ENCODE assay signal across 1 cellular context in genomic region chr19:14363203-14364097, GRCh38.
TF ChIP-seq lines count a peak whose summit lies in the region.

No MANE protein-coding gene starts in this region.

TF ChIP-seq in K562, 482 proteins besides CTCF, POLR2A, EP300 and RAD21 (continued from another document and continues in another):
- peak; percentile 39; the same call in 1 of the 2 replicates for TF ChIP-seq ZBTB26 (CRISPR knock-in tag; IDR thresholded peaks at IDR 0.05)
- TF ChIP-seq ZNF398 (CRISPR knock-in tag; IDR thresholded peaks at IDR 0.05) = no peak
- no peak for TF ChIP-seq SIRT6 (IDR thresholded peaks at IDR 0.05; ENCODE audit: low read depth, low read length)
- no peak for TF ChIP-seq RBM22 (IDR thresholded peaks at IDR 0.05; ENCODE audit: low read depth, low read length, poor library complexity, severe bottlenecking)
- no peak for TF ChIP-seq KDM2B (CRISPR knock-in tag; IDR thresholded peaks at IDR 0.05)
- TF ChIP-seq ZNF384 (IDR thresholded peaks at IDR 0.05; ENCODE audit: low read depth, low read length) = no peak; the same call in 1 of the 2 replicates
- TF ChIP-seq ZNF23 (CRISPR knock-in tag; IDR thresholded peaks at IDR 0.05) = no peak
- no peak for TF ChIP-seq ZNF232 (CRISPR knock-in tag; IDR thresholded peaks at IDR 0.05)
- TF ChIP-seq LEF1 (IDR thresholded peaks at IDR 0.05) = peak; percentile 90
- TF ChIP-seq, protein P1, sequence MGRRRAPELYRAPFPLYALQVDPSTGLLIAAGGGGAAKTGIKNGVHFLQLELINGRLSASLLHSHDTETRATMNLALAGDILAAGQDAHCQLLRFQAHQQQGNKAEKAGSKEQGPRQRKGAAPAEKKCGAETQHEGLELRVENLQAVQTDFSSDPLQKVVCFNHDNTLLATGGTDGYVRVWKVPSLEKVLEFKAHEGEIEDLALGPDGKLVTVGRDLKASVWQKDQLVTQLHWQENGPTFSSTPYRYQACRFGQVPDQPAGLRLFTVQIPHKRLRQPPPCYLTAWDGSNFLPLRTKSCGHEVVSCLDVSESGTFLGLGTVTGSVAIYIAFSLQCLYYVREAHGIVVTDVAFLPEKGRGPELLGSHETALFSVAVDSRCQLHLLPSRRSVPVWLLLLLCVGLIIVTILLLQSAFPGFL (CRISPR knock-in tag; IDR thresholded peaks at IDR 0.05) = no peak
- no peak for TF ChIP-seq TAF15 (IDR thresholded peaks at IDR 0.05; ENCODE audit: low read depth, low read length)
- TF ChIP-seq DNMT1 (IDR thresholded peaks at IDR 0.05) = no peak
- TF ChIP-seq ZNF75A (CRISPR knock-in tag; IDR thresholded peaks at IDR 0.05) = no peak
- peak in 1 of 2 experiments; percentile 70; a peak in 2 of 4 replicates for TF ChIP-seq HDAC1 (IDR thresholded peaks at IDR 0.05)
- TF ChIP-seq ZNF3 (CRISPR knock-in tag; IDR thresholded peaks at IDR 0.05) = no peak
- TF ChIP-seq MYC (IDR thresholded peaks at IDR 0.05; ENCODE audit: low read depth, low read length) = peak; percentile 49; the same call in 1 of the 2 replicates
- no peak for TF ChIP-seq MYC (CRISPR knock-in tag; IDR thresholded peaks at IDR 0.05; ENCODE audit: borderline replicate concordance, low read depth)
- TF ChIP-seq ZNF175 (CRISPR knock-in tag; IDR thresholded peaks at IDR 0.05; ENCODE audit: low read depth) = peak; percentile 31; the same call in 1 of the 2 replicates
- TF ChIP-seq HDAC2 (IDR thresholded peaks at IDR 0.05) = peak; percentile 70; the same call in 1 of the 2 replicates
- no peak; a peak in 1 of 4 replicates for TF ChIP-seq SRF (CRISPR knock-in tag; IDR thresholded peaks at IDR 0.05)
- TF ChIP-seq ATF1 (CRISPR knock-in tag; IDR thresholded peaks at IDR 0.05) = no peak
- TF ChIP-seq ATF1 (tag; IDR thresholded peaks at IDR 0.05) = 0 out of 2 replicates have a peak, but pooled peaks have one; percentile 28
- peak; percentile 8; the same call in 1 of the 2 replicates for TF ChIP-seq RB1 (IDR thresholded peaks at IDR 0.05; ENCODE audit: low read depth)
- TF ChIP-seq HNRNPUL1 (IDR thresholded peaks at IDR 0.05; ENCODE audit: low read length) = no peak
- TF ChIP-seq, protein P2, sequence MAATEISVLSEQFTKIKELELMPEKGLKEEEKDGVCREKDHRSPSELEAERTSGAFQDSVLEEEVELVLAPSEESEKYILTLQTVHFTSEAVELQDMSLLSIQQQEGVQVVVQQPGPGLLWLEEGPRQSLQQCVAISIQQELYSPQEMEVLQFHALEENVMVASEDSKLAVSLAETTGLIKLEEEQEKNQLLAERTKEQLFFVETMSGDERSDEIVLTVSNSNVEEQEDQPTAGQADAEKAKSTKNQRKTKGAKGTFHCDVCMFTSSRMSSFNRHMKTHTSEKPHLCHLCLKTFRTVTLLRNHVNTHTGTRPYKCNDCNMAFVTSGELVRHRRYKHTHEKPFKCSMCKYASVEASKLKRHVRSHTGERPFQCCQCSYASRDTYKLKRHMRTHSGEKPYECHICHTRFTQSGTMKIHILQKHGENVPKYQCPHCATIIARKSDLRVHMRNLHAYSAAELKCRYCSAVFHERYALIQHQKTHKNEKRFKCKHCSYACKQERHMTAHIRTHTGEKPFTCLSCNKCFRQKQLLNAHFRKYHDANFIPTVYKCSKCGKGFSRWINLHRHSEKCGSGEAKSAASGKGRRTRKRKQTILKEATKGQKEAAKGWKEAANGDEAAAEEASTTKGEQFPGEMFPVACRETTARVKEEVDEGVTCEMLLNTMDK (IDR thresholded peaks at IDR 0.05; ENCODE audit: borderline replicate concordance, insufficient read depth, low read depth, low read length, poor library complexity, severe bottlenecking) = no peak
- TF ChIP-seq, protein P3, sequence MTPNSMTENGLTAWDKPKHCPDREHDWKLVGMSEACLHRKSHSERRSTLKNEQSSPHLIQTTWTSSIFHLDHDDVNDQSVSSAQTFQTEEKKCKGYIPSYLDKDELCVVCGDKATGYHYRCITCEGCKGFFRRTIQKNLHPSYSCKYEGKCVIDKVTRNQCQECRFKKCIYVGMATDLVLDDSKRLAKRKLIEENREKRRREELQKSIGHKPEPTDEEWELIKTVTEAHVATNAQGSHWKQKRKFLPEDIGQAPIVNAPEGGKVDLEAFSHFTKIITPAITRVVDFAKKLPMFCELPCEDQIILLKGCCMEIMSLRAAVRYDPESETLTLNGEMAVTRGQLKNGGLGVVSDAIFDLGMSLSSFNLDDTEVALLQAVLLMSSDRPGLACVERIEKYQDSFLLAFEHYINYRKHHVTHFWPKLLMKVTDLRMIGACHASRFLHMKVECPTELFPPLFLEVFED (CRISPR knock-in tag; conservative IDR thresholded peaks at IDR 0.05) = no peak
- peak; percentile 48; the same call in 1 of the 2 replicates for TF ChIP-seq PHF8 (IDR thresholded peaks at IDR 0.05; ENCODE audit: borderline replicate concordance, low read length)
- TF ChIP-seq MITF (IDR thresholded peaks at IDR 0.05) = 0 out of 2 replicates have a peak, but pooled peaks have one; percentile 56
- TF ChIP-seq HEY1 (CRISPR knock-in tag; IDR thresholded peaks at IDR 0.05; ENCODE audit: borderline replicate concordance) = no peak
- TF ChIP-seq ILF3 (IDR thresholded peaks at IDR 0.05; ENCODE audit: borderline replicate concordance) = no peak
- no peak for TF ChIP-seq POLR2H (tag; IDR thresholded peaks at IDR 0.05; ENCODE audit: low read depth)
- no peak for TF ChIP-seq FOXK2 (conservative IDR thresholded peaks at IDR 0.05 in 1 of 2, IDR thresholded peaks at IDR 0.05 in 1 of 2; ENCODE audit: low read depth in 2 of 2)
- no peak for TF ChIP-seq ZNF76 (CRISPR knock-in tag; IDR thresholded peaks at IDR 0.05; ENCODE audit: borderline replicate concordance)
- TF ChIP-seq HDAC8 (tag; IDR thresholded peaks at IDR 0.05) = no peak
- no peak for TF ChIP-seq HDAC6 (IDR thresholded peaks at IDR 0.05; ENCODE audit: low read depth, low read length)
- no peak for TF ChIP-seq ZNF143 (CRISPR knock-in tag; IDR thresholded peaks at IDR 0.05)
- TF ChIP-seq NELFE (IDR thresholded peaks at IDR 0.05; ENCODE audit: insufficient read depth, insufficient read length) = no peak
- peak in 1 of 3 experiments; percentile 40 for TF ChIP-seq YY1 (IDR thresholded peaks at IDR 0.05; ENCODE audit: borderline replicate concordance in 1 of 3, control insufficient read depth in 1 of 3, extremely low read depth in 1 of 3, insufficient read depth in 3 of 3, insufficient read length in 1 of 3, insufficient replicate concordance in 2 of 3, low read depth in 1 of 3, low read length in 2 of 3)
- TF ChIP-seq POLR2B (IDR thresholded peaks at IDR 0.05; ENCODE audit: low read depth, partially characterized antibody) = no peak
- no peak for TF ChIP-seq RFX1 (IDR thresholded peaks at IDR 0.05)
- TF ChIP-seq ZNF224 (CRISPR knock-in tag; IDR thresholded peaks at IDR 0.05) = no peak
- no peak for TF ChIP-seq DDX20 (tag; IDR thresholded peaks at IDR 0.05; ENCODE audit: low read depth)
- TF ChIP-seq RNF2 (IDR thresholded peaks at IDR 0.05) = peak; percentile 89; the same call in 1 of the 2 replicates
- TF ChIP-seq ZNF444 (CRISPR knock-in tag; IDR thresholded peaks at IDR 0.05) = no peak
- no peak for TF ChIP-seq POU5F1 (IDR thresholded peaks at IDR 0.05; ENCODE audit: borderline replicate concordance, low read depth, low read length, partially characterized antibody)
- TF ChIP-seq MCM7 (IDR thresholded peaks at IDR 0.05) = no peak
- peak; percentile 23; the same call in 1 of the 2 replicates for TF ChIP-seq MYNN (IDR thresholded peaks at IDR 0.05)
- no peak for TF ChIP-seq MYNN (CRISPR knock-in tag; IDR thresholded peaks at IDR 0.05)
- TF ChIP-seq NCOA2 (IDR thresholded peaks at IDR 0.05; ENCODE audit: partially characterized antibody in 2 of 2) = no peak
- TF ChIP-seq ILK (tag; IDR thresholded peaks at IDR 0.05; ENCODE audit: borderline replicate concordance, low read depth) = no peak
- no peak for TF ChIP-seq SAFB2 (IDR thresholded peaks at IDR 0.05; ENCODE audit: borderline replicate concordance, low read depth, low read length, severe bottlenecking)
- TF ChIP-seq MTA1 (IDR thresholded peaks at IDR 0.05; ENCODE audit: borderline replicate concordance) = peak; percentile 73; the same call in 1 of the 2 replicates
- TF ChIP-seq E2F6 (IDR thresholded peaks at IDR 0.05; ENCODE audit: borderline replicate concordance in 1 of 2, extremely low read depth in 1 of 2, insufficient read depth in 1 of 2, insufficient read length in 1 of 2, low read depth in 1 of 2, low read length in 1 of 2, poor library complexity in 1 of 2, severe bottlenecking in 1 of 2) = no peak
- no peak for TF ChIP-seq THRA (IDR thresholded peaks at IDR 0.05)
- peak; percentile 74 for TF ChIP-seq BHLHE40 (IDR thresholded peaks at IDR 0.05; ENCODE audit: low read length)
- TF ChIP-seq HMGXB4 (CRISPR knock-in tag; IDR thresholded peaks at IDR 0.05) = no peak
- TF ChIP-seq COPS2 (conservative IDR thresholded peaks at IDR 0.05) = no peak
